In the genomic region with DNA sequence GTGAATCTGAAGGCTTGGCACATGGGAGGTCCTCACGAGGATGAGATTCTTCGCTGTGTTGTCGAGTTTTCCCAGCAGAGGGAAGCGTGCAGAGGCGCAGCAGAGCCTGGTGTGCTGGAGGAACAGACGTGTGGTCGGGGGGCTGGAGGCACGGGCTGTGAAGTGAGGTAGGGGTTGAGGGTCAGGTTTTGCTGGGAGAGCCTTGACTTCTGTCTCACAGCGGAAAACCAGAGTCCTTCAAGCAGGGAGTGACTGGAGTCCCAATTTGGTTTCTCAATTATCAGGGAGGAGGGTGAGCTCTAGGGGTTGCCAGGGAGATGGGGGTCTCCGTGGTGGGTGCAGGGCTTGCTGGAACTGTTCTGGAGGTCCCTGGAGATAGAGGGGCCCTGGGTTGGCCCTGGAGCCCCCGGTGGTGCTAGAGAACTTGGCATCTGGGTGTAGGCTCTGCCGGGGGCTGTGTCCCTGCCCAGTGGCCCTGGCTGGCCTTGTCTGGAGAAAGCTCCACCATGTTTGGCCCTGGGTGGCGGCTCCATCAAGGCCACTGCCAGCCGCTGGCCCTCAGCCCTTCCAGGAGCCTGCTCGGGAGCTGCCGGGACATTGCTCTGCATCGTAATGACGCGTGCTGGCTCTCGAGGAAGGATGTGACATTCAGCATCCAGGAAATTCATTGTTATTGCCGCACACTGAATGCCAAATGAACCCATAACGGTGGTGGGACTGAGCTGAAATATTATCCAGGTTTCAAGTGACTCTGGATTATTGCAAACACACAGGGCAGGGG, we compare ENCODE assay signal across 2 cellular contexts.
TF ChIP-seq lines count a peak whose summit lies in the region.

No MANE protein-coding gene starts in this region.

TF ChIP-seq in liver, 16 proteins besides CTCF, POLR2A, EP300 and RAD21:
- TF ChIP-seq, protein P1, sequence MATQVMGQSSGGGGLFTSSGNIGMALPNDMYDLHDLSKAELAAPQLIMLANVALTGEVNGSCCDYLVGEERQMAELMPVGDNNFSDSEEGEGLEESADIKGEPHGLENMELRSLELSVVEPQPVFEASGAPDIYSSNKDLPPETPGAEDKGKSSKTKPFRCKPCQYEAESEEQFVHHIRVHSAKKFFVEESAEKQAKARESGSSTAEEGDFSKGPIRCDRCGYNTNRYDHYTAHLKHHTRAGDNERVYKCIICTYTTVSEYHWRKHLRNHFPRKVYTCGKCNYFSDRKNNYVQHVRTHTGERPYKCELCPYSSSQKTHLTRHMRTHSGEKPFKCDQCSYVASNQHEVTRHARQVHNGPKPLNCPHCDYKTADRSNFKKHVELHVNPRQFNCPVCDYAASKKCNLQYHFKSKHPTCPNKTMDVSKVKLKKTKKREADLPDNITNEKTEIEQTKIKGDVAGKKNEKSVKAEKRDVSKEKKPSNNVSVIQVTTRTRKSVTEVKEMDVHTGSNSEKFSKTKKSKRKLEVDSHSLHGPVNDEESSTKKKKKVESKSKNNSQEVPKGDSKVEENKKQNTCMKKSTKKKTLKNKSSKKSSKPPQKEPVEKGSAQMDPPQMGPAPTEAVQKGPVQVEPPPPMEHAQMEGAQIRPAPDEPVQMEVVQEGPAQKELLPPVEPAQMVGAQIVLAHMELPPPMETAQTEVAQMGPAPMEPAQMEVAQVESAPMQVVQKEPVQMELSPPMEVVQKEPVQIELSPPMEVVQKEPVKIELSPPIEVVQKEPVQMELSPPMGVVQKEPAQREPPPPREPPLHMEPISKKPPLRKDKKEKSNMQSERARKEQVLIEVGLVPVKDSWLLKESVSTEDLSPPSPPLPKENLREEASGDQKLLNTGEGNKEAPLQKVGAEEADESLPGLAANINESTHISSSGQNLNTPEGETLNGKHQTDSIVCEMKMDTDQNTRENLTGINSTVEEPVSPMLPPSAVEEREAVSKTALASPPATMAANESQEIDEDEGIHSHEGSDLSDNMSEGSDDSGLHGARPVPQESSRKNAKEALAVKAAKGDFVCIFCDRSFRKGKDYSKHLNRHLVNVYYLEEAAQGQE (IDR thresholded peaks at IDR 0.05): no peak
- TF ChIP-seq SP1 (IDR thresholded peaks at IDR 0.05) (peak; percentile 8), YY1 (IDR thresholded peaks at IDR 0.05) (no peak)

TF ChIP-seq in HepG2, 621 proteins besides CTCF, POLR2A, EP300 and RAD21 (continued from another document):
- no peak for TF ChIP-seq YY1 (IDR thresholded peaks at IDR 0.05; ENCODE audit: insufficient read depth, insufficient replicate concordance, low read depth, low read length)
- TF ChIP-seq ZNF235 (CRISPR knock-in tag; IDR thresholded peaks at IDR 0.05; ENCODE audit: borderline replicate concordance): no peak
- TF ChIP-seq MIER3 (CRISPR knock-in tag; IDR thresholded peaks at IDR 0.05; ENCODE audit: borderline replicate concordance): no peak
- TF ChIP-seq, protein P2, sequence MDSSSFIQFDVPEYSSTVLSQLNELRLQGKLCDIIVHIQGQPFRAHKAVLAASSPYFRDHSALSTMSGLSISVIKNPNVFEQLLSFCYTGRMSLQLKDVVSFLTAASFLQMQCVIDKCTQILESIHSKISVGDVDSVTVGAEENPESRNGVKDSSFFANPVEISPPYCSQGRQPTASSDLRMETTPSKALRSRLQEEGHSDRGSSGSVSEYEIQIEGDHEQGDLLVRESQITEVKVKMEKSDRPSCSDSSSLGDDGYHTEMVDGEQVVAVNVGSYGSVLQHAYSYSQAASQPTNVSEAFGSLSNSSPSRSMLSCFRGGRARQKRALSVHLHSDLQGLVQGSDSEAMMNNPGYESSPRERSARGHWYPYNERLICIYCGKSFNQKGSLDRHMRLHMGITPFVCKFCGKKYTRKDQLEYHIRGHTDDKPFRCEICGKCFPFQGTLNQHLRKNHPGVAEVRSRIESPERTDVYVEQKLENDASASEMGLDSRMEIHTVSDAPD (CRISPR knock-in tag; IDR thresholded peaks at IDR 0.05): no peak
- no peak for TF ChIP-seq ZNF441 (CRISPR knock-in tag; IDR thresholded peaks at IDR 0.05; ENCODE audit: borderline replicate concordance)
- TF ChIP-seq IRF2 (CRISPR knock-in tag; IDR thresholded peaks at IDR 0.05): no peak
- no peak for TF ChIP-seq ISX (CRISPR knock-in tag; conservative IDR thresholded peaks at IDR 0.05)
- TF ChIP-seq THAP11 (CRISPR knock-in tag; IDR thresholded peaks at IDR 0.05): no peak
- TF ChIP-seq CHD4 (IDR thresholded peaks at IDR 0.05; ENCODE audit: borderline replicate concordance, low read length): no peak
- no peak for TF ChIP-seq NCOA1 (CRISPR knock-in tag; IDR thresholded peaks at IDR 0.05)
TF ChIP-seq in HepG2: peak in this region for 0.
